Comparison of ENCODE assay signal across 8 cellular contexts in the genomic region with DNA sequence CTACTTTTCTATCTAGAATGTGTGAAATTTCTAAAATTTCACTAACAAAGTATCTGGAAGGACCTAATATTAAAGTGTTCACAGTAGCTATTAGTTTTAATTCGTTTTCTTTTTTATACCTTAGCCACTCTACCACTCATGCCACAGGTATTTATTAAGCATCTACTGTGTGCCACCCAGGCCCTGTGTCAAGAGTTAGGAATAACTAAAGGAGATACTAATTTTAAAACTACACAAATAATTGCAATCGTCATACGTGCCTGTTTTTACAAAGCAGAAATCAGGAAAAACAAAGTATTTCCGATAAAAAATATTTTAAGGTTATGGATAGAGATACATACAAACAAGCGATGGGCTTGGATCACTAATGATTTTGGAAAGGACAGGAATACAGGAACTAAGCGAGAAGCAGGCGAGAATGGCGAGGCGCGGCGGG. TPM values are rescaled to one million over a fixed set of nuclear protein-coding genes. Genes with fewer than 3 reads are reported as not detected.
A peak's percentile ranks its signal among the peaks of the same experiment; 100 is the strongest.
DNase-seq lines count a peak whose midpoint lies in the region; ATAC-seq and TF ChIP-seq lines count a peak whose summit lies in the region.

No MANE protein-coding gene starts in this region.

- H3K4me1 ChIP-seq in sigmoid colon, result peaks cover 0 to 42% (median 36%) of the 10 kb centered on the region in 4 donors

- WGBS in sigmoid colon, 2 donors, result 3 to 10% methylated on average over 11 of the region's 11 CpGs

- intact Hi-C loops in sigmoid colon (cut with DNase I), result loop anchor here (1.0 to 5.0 kb wide), 2 partner anchors 37 to 92 kb away; partner anchors contain the start of gene POLR3E

- no peaks in the 10 kb centered on the region for H3K9me3 ChIP-seq in sigmoid colon

- no peak for ATAC-seq in GM18520 (IDR thresholded peaks at IDR 0.05; ENCODE audit: unreplicated experiment)
- no peak for ATAC-seq in GM21529 (IDR thresholded peaks at IDR 0.05; ENCODE audit: unreplicated experiment)

- no peak for TF ChIP-seq EP300 in sigmoid colon (IDR thresholded peaks at IDR 0.05)

- TF ChIP-seq POLR2A in sigmoid colon (IDR thresholded peaks at IDR 0.05), result no peak

- peak overlapping the region; percentile 85 for H3K27ac ChIP-seq in VCaP
- H3K27ac ChIP-seq in sigmoid colon, result peak overlapping the region; percentile 94 to 98 (median 96)

- peak overlapping the region; percentile 97 for H3K4me3 ChIP-seq in GM12865 (ENCODE audit: low read depth, low read length)
- peak overlapping the region; percentile 90 for H3K4me3 ChIP-seq in fibroblast of the aortic adventitia (ENCODE audit: low read depth, low read length)
- H3K4me3 ChIP-seq in sigmoid colon, result peak overlapping the region; percentile 72 to 99 (median 98)

- no peaks in the 10 kb centered on the region for H3K36me3 ChIP-seq in sigmoid colon

- TF ChIP-seq CTCF in GM12865 (IDR thresholded peaks at IDR 0.05; ENCODE audit: insufficient read depth, low read depth, low read length, missing control alignments) (no peak), VCaP (conservative IDR thresholded peaks at IDR 0.05) (no peak), fibroblast of the aortic adventitia (IDR thresholded peaks at IDR 0.05; ENCODE audit: insufficient read depth, low read length) (no peak), sigmoid colon (IDR thresholded peaks at IDR 0.05) (no peak)

- no peak for DNase-seq in GM12865 (ENCODE audit: low read depth)
- DNase-seq in fibroblast of the aortic adventitia (ENCODE audit: low read depth), result no peak
- DNase-seq in sigmoid colon, result no peak
- no peak for DNase-seq in hypothalamus (lab: John Stamatoyannopoulos, UW)
- DNase-seq in NCI-H446 (lab: John Stamatoyannopoulos, UW), result no peak

- no peaks in the 10 kb centered on the region for H3K27me3 ChIP-seq in sigmoid colon

RNA-seq across cellular contexts. Expression of gene EEF2K, which starts 0.5 kb away (rescaled TPM):
- 34.4 and 57.3 TPM in 2 replicates for total RNA-seq in fibroblast of the aortic adventitia (ENCODE audit: low replicate concordance)
- 10 to 100 TPM; 37.2 to 54.8 (median 44.2) TPM for total RNA-seq in sigmoid colon
- 10 to 100 TPM in 1 of 3 donors, 1 to 10 TPM in 2; 3.6 to 10.5 (median 3.7) TPM for polyA plus RNA-seq in sigmoid colon

RNA-seq across cellular contexts. Expression of gene SDR42E2, which starts 43.3 kb away (rescaled TPM):
- total RNA-seq in fibroblast of the aortic adventitia (ENCODE audit: low replicate concordance) (not detected in 2 replicates), sigmoid colon (not detected)
- polyA plus RNA-seq in sigmoid colon, result under 1 TPM in 1 of 3 donors, not detected in 2; 0.04 TPM
